Comparison of ENCODE assay signal across 1 cellular context in the genomic region with DNA sequence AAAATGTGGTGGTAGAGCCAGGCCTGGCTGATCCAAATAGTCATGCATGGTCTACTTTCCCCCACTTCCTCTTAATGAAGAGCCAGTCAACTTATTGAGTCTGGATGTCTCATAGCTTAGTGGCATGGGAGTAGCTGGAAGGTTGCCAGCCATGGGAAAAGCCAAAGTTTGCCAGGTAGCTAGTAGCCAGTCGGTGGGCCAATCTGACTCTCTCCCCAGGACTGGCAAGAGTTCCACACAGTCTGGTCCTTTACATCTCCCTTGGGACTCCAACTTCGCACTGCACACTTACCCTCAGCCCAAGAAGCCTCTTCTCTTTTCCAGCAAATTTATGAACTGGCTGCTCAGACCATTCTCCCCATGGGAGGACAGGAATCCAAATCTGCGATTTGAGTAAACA.
TF ChIP-seq lines count a peak whose summit lies in the region.

No MANE protein-coding gene starts in this region.

TF ChIP-seq in IMR-90, 13 proteins besides CTCF, POLR2A, EP300 and RAD21:
- TF ChIP-seq RCOR1 (IDR thresholded peaks at IDR 0.05; ENCODE audit: insufficient replicate concordance, low read length) (no peak), MXI1 (IDR thresholded peaks at IDR 0.05; ENCODE audit: borderline replicate concordance, low read depth, low read length) (no peak), BHLHE40 (IDR thresholded peaks at IDR 0.05; ENCODE audit: low read depth, low read length) (no peak), SMC3 (IDR thresholded peaks at IDR 0.05; ENCODE audit: low read depth, low read length) (no peak), MAZ (IDR thresholded peaks at IDR 0.05; ENCODE audit: borderline replicate concordance, low read depth, low read length) (no peak), RFX5 (IDR thresholded peaks at IDR 0.05; ENCODE audit: low read depth, low read length) (no peak), CEBPB (IDR thresholded peaks at IDR 0.05; ENCODE audit: low read depth, low read length) (no peak), CHD1 (IDR thresholded peaks at IDR 0.05; ENCODE audit: low read depth, low read length) (no peak), NFE2L2 (IDR thresholded peaks at IDR 0.05; ENCODE audit: low read depth, low read length) (no peak), FOS (IDR thresholded peaks at IDR 0.05; ENCODE audit: low read depth, low read length) (no peak)
- TF ChIP-seq, protein P1, sequence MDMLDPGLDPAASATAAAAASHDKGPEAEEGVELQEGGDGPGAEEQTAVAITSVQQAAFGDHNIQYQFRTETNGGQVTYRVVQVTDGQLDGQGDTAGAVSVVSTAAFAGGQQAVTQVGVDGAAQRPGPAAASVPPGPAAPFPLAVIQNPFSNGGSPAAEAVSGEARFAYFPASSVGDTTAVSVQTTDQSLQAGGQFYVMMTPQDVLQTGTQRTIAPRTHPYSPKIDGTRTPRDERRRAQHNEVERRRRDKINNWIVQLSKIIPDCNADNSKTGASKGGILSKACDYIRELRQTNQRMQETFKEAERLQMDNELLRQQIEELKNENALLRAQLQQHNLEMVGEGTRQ (IDR thresholded peaks at IDR 0.05; ENCODE audit: low read depth, low read length) = no peak
- TF ChIP-seq, protein P2, sequence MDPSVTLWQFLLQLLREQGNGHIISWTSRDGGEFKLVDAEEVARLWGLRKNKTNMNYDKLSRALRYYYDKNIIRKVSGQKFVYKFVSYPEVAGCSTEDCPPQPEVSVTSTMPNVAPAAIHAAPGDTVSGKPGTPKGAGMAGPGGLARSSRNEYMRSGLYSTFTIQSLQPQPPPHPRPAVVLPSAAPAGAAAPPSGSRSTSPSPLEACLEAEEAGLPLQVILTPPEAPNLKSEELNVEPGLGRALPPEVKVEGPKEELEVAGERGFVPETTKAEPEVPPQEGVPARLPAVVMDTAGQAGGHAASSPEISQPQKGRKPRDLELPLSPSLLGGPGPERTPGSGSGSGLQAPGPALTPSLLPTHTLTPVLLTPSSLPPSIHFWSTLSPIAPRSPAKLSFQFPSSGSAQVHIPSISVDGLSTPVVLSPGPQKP (IDR thresholded peaks at IDR 0.05; ENCODE audit: borderline replicate concordance, low read depth, low read length) = no peak
